1 cellular context compared by ENCODE assay signal in the genomic region with DNA sequence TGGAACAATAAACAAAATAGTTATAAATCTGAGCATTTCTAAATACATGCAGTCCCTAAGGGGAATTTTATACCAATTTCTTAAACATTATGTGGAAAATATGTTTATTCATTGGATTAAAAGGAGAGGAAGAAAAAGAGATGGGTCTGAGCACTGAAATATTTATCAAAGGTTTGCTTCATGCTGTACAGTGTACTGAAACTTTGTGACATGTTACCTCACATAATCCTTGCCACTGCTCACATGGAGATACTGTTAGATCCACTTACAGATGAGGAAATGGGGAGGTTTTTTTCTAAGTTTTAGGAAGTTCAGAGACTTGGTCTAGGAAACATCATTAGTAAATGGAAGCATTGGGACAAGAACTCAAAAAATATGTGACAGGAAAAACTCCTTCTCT.
TF ChIP-seq lines count a peak whose summit lies in the region.

No MANE protein-coding gene starts in this region.

TF ChIP-seq in endothelial cell of umbilical vein, 7 proteins besides CTCF, POLR2A, EP300 and RAD21 (continued from another document):
- no peak for TF ChIP-seq MAX (IDR thresholded peaks at IDR 0.05; ENCODE audit: insufficient read depth, insufficient read length)
- TF ChIP-seq MYC (IDR thresholded peaks at IDR 0.05; ENCODE audit: low read depth, low read length) = no peak
- no peak for TF ChIP-seq POLR2AphosphoS5 (IDR thresholded peaks at IDR 0.05; ENCODE audit: insufficient read depth, low read depth, low read length)
- no peak for TF ChIP-seq JUN (IDR thresholded peaks at IDR 0.05; ENCODE audit: borderline replicate concordance, insufficient read depth, insufficient read length, low read depth)
